18 cellular contexts compared by ENCODE assay signal in genomic region chr19:5335101-5335500, GRCh38. TPM values are rescaled to one million over a fixed set of nuclear protein-coding genes. Genes with fewer than 3 reads are reported as not detected.
A peak's percentile ranks its signal among the peaks of the same experiment; 100 is the strongest.
DNase-seq lines count a peak whose midpoint lies in the region; ATAC-seq and TF ChIP-seq lines count a peak whose summit lies in the region.
"Had no signal": no experiment of that assay in that cellular context is flagged by ENCODE, and none has a peak within 500 bp of the region (broad histone marks: within the 10 kb centered on the region; RNA-seq: fewer than 3 reads in every experiment).

No MANE protein-coding gene starts in this region.

- no peaks in the 10 kb centered on the region; the same call in 1 of the 2 replicates for H3K36me3 Mint-ChIP-seq in WTC11
- no peaks in the 10 kb centered on the region for H3K36me3 Mint-ChIP-seq in stimulated activated memory B cell treated with anti-CD40 and anti-IgM and Interleukin-4, amounts not matched to agents 10 μg/mL and 1 μg/mL and 100 μg/mL, for 72 hours
- H3K36me3 Mint-ChIP-seq: CD8-positive, alpha-beta T cell had no signal

- no peaks in the 10 kb centered on the region; the same call in 1 of the 2 replicates for H3K27me3 Mint-ChIP-seq in WTC11 (ENCODE audit: low read depth)
- H3K27me3 Mint-ChIP-seq in stimulated activated memory B cell treated with anti-CD40 and anti-IgM and Interleukin-4, amounts not matched to agents 10 μg/mL and 1 μg/mL and 100 μg/mL, for 72 hours: peaks cover 66% of the 10 kb centered on the region

- ATAC-seq in WTC11: no peak
- no peak for ATAC-seq in stimulated activated memory B cell treated with anti-CD40 and anti-IgM and Interleukin-4, amounts not matched to agents 10 μg/mL and 1 μg/mL and 100 μg/mL, for 72 hours
- ATAC-seq: CD8-positive, alpha-beta T cell had no signal

- TF ChIP-seq CTCF in WTC11 (IDR thresholded peaks at IDR 0.05) (no peak), GM13977 (IDR thresholded peaks at IDR 0.05; ENCODE audit: extremely low read depth, insufficient read depth, missing control alignments) (no peak)

- no peaks in the 10 kb centered on the region for H3K9me3 Mint-ChIP-seq in WTC11
- no peaks in the 10 kb centered on the region for H3K9me3 Mint-ChIP-seq in stimulated activated memory B cell treated with anti-CD40 and anti-IgM and Interleukin-4, amounts not matched to agents 10 μg/mL and 1 μg/mL and 100 μg/mL, for 72 hours
- H3K9me3 Mint-ChIP-seq: CD8-positive, alpha-beta T cell had no signal

- POLR2A ChIA-PET in WTC11 (lab: Charles Lee): interaction anchor here (0.5 to 0.7 kb wide), 2 partner anchors 293 to 553 kb away, joined by 3 to 5 read pairs; no protein-coding TSS in a partner anchor

- DNase-seq in NCI-H2227 (lab: John Stamatoyannopoulos, UW; ENCODE audit: unreplicated experiment) (peak; percentile 29), NCI-H2227 treated with DMSO at 0.1 percent for 48 hours (lab: John Stamatoyannopoulos, UW) (no peak), WTC11 (ENCODE audit: low spot score) (no peak), islet precursor cell (peak; percentile 47), GM13977 (ENCODE audit: low spot score) (no peak), Kasumi-1 (lab: John Stamatoyannopoulos, UW) (no peak), NCI-H2081 (lab: John Stamatoyannopoulos, UW) (no peak)
- DNase-seq: BE2C; CD8-positive, alpha-beta T cell; H7; IMR-90; NCI-H1417 treated with DMSO at 0.1 percent for 48 hours; NCI-H1930; NCI-H2171; NCI-H524; Peyer's patch; SHP77 had no signal

- H3K4me1 Mint-ChIP-seq in WTC11: peaks cover 37% of the 10 kb centered on the region
- peaks cover 45% of the 10 kb centered on the region for H3K4me1 Mint-ChIP-seq in stimulated activated memory B cell treated with anti-CD40 and anti-IgM and Interleukin-4, amounts not matched to agents 10 μg/mL and 1 μg/mL and 100 μg/mL, for 72 hours

- H3K4me3 Mint-ChIP-seq in WTC11: no peak overlapping the region
- peak overlapping the region; percentile 43 for H3K4me3 Mint-ChIP-seq in stimulated activated memory B cell treated with anti-CD40 and anti-IgM and Interleukin-4, amounts not matched to agents 10 μg/mL and 1 μg/mL and 100 μg/mL, for 72 hours
- H3K4me3 Mint-ChIP-seq: CD8-positive, alpha-beta T cell had no signal

- peak overlapping the region; percentile 76 for H3K27ac Mint-ChIP-seq in WTC11
- H3K27ac Mint-ChIP-seq in stimulated activated memory B cell treated with anti-CD40 and anti-IgM and Interleukin-4, amounts not matched to agents 10 μg/mL and 1 μg/mL and 100 μg/mL, for 72 hours: no peak overlapping the region
- H3K27ac Mint-ChIP-seq: CD8-positive, alpha-beta T cell had no signal

- in situ Hi-C loops in GM13977 (cut with MboI; ENCODE audit: low pct_unique_long_range_greater_than_20kb, low sequenced_read_pairs, unreplicated experiment): no loop called here

- CTCF ChIA-PET in WTC11 (lab: Charles Lee): interaction anchor here (1.2 kb wide), 1 partner anchor 8 kb away, joined by 3 read pairs; no protein-coding TSS in a partner anchor

TF ChIP-seq in WTC11, 78 proteins besides CTCF, POLR2A, EP300 and RAD21:
- TF ChIP-seq ZNF532 (CRISPR knock-in tag; IDR thresholded peaks at IDR 0.05; ENCODE audit: borderline replicate concordance) (no peak), FOXP1 (CRISPR knock-in tag; IDR thresholded peaks at IDR 0.05; ENCODE audit: borderline replicate concordance) (no peak), TEAD4 (CRISPR knock-in tag; IDR thresholded peaks at IDR 0.05) (no peak), RORB (CRISPR knock-in tag; IDR thresholded peaks at IDR 0.05) (no peak), FOXK1 (CRISPR knock-in tag; IDR thresholded peaks at IDR 0.05) (no peak), HMGXB4 (CRISPR knock-in tag; IDR thresholded peaks at IDR 0.05) (no peak), E2F1 (CRISPR knock-in tag; IDR thresholded peaks at IDR 0.05) (no peak), KAT7 (CRISPR knock-in tag; IDR thresholded peaks at IDR 0.05; ENCODE audit: borderline replicate concordance) (no peak), ZNF416 (CRISPR knock-in tag; IDR thresholded peaks at IDR 0.05) (no peak), NFYB (CRISPR knock-in tag; conservative IDR thresholded peaks at IDR 0.05; ENCODE audit: low read depth) (no peak), ZBTB21 (CRISPR knock-in tag; IDR thresholded peaks at IDR 0.05; ENCODE audit: borderline replicate concordance) (no peak), IRF2 (CRISPR knock-in tag; IDR thresholded peaks at IDR 0.05; ENCODE audit: borderline replicate concordance, low read depth) (no peak), SMAD4 (CRISPR knock-in tag; IDR thresholded peaks at IDR 0.05) (no peak), RELA (CRISPR knock-in tag; IDR thresholded peaks at IDR 0.05; ENCODE audit: borderline replicate concordance) (no peak), TCF7 (CRISPR knock-in tag; IDR thresholded peaks at IDR 0.05; ENCODE audit: low read depth) (no peak)

RNA-seq across cellular contexts. Expression of gene PTPRS, which starts 5.5 kb away (rescaled TPM):
- total RNA-seq in WTC11 (2021): 201 to 253 TPM (median 244 TPM) in 3 replicates

Comparison
In these comparisons a context has a peak if more than half of its experiments do, and no peak if none do; other contexts are left out.
1. DNase-seq: peak in NCI-H2227 (single experiment) and islet precursor cell (single experiment); none in NCI-H2227 treated with DMSO at 0.1 percent for 48 hours (single experiment), WTC11 (single experiment), GM13977 (single experiment), Kasumi-1 (0 of 2) and NCI-H2081 (0 of 2).